In the genomic region with DNA sequence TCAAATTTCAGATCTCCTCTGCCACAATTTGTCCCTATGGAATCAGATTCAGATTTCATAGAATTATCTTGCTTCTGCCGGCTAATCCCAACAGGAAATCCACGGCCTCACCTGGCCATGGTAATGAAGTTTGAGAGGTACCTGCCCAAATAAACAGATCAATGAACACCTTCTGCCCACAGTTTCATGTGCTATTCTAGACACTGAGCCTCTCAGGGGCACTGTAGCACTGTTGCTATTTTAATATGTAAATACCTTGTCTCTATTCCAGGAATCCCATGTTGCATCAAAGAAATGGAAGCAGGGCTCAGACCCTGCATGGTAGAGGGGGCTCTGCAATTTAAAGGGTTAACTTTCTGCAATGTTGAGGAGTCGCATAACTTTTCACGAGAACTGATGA, we compare ENCODE assay signal across 16 cellular contexts.
"Had no signal": no experiment of that assay in that cellular context is flagged by ENCODE, and none has a peak within 500 bp of the region (broad histone marks: within the 10 kb centered on the region; RNA-seq: fewer than 3 reads in every experiment).

No MANE protein-coding gene starts in this region.

- H2AFZ ChIP-seq: parathyroid adenoma had no signal

- H3K4me3 Mint-ChIP-seq: brain, endodermal cell, naive B cell had no signal

- H3K4me1 ChIP-seq: parathyroid adenoma, thyroid gland had no signal

- ATAC-seq: activated naive CD4-positive, alpha-beta T cell treated with anti-CD3 and anti-CD28 coated beads, Interleukin-2, amount 50 U/mL, for 72 hours had no signal

- H3K27ac ChIP-seq: parathyroid adenoma, thyroid gland had no signal

- H3K4me1 Mint-ChIP-seq: brain, endodermal cell, naive B cell had no signal

- H3K9me3 ChIP-seq: thyroid gland had no signal

- H3K27me3 ChIP-seq: thyroid gland had no signal

- H3K27me3 Mint-ChIP-seq: naive B cell had no signal

- DNase-seq: activated effector memory CD4-positive, alpha-beta T cell treated with Interleukin-2 at 50 U/mL for 16 hours; activated T-cell treated with anti-CD3 and anti-CD28 coated beads, Interleukin-2, amount 50 U/mL, for 1 hour; amniotic stem cell; cerebellar nuclear complex; dermis blood vessel endothelial cell; endodermal cell; erythroblast; hypothalamus; naive B cell; retina; small intestine; thyroid gland had no signal

- H3K36me3 Mint-ChIP-seq: brain, naive B cell had no signal

- H3K36me3 ChIP-seq: thyroid gland had no signal

- H3K4me3 ChIP-seq: lung, thyroid gland had no signal

- H3K27ac Mint-ChIP-seq: activated naive CD4-positive, alpha-beta T cell treated with anti-CD3 and anti-CD28 coated beads, Interleukin-2, amount 50 U/mL, for 72 hours; brain; endodermal cell; naive B cell had no signal

- H3K79me2 ChIP-seq: parathyroid adenoma had no signal
